ENCODE assay signal across 8 cellular contexts in genomic region chr17:39069114-39069756, GRCh38.
DNase-seq lines count a peak whose midpoint lies in the region; ATAC-seq and TF ChIP-seq lines count a peak whose summit lies in the region.

No MANE protein-coding gene starts in this region.

- DNase-seq in DMS79 treated with DMSO at 0.1 percent for 48 hours (lab: John Stamatoyannopoulos, UW) (peak; percentile 40), OCI-LY7 (ENCODE audit: low spot score) (peak; percentile 76), cerebellum (ENCODE audit: low spot score) (peak; percentile 78)
- DNase-seq in activated CD4-positive, CD25-positive, alpha-beta regulatory T cell treated with anti-CD3 and anti-CD28 coated beads, Interleukin-2, amount 50 U/mL, for 72 hours = no peak

- H3K27ac ChIP-seq in HEK293 (ENCODE audit: extremely low read depth, low read depth, low read length) (no peak overlapping the region), OCI-LY7 (ENCODE audit: low read depth, low read length, poor library complexity, severe bottlenecking) (no peak overlapping the region), liver (ENCODE audit: low read depth in 1 of 2, low read length in 2 of 2) (no peak overlapping the region)

- H3K9me2 ChIP-seq in OCI-LY7 (ENCODE audit: insufficient read depth, low read length) = no peaks in the 10 kb centered on the region

- no peak overlapping the region for H3K9ac ChIP-seq in liver (ENCODE audit: low read depth in 1 of 2, low read length in 2 of 2)

- H3K4me1 ChIP-seq in HEK293 (ENCODE audit: control insufficient read depth, insufficient read depth, low read length) (0 out of 2 replicates have a peak, but pooled peaks cover 1% of the 10 kb centered on the region), OCI-LY7 (ENCODE audit: insufficient read depth, low read length, poor library complexity, severe bottlenecking) (no peaks in the 10 kb centered on the region), liver (ENCODE audit: control insufficient read depth in 4 of 4, insufficient read depth in 4 of 4, low read length in 3 of 4) (no peaks in the 10 kb centered on the region)

- H3K9me3 ChIP-seq in HEK293 (ENCODE audit: control insufficient read depth, insufficient read depth, low read depth, low read length) (no peaks in the 10 kb centered on the region), OCI-LY7 (ENCODE audit: low read length) (no peaks in the 10 kb centered on the region), liver (ENCODE audit: control insufficient read depth in 4 of 4, low read length in 3 of 4) (no peaks in the 10 kb centered on the region)

- ATAC-seq in GM18909 (IDR thresholded peaks at IDR 0.05; ENCODE audit: poor library complexity, unreplicated experiment) = no peak
- no peak for ATAC-seq in HG03025 (IDR thresholded peaks at IDR 0.05; ENCODE audit: low FRiP score, unreplicated experiment)

- no peak overlapping the region for H2AFZ ChIP-seq in OCI-LY7 (ENCODE audit: low read length)

- no peaks in the 10 kb centered on the region for H3K79me2 ChIP-seq in OCI-LY7 (ENCODE audit: insufficient read depth, low read depth, low read length)

- POLR2A ChIA-PET in HEK293 (lab: Yijun Ruan, JAX) (no interaction called here), OCI-LY7 (lab: Charles Lee) (interaction anchor here (0.6 kb wide), 1 partner anchor 77 kb away, joined by 3 read pairs; no protein-coding TSS in a partner anchor)

- TF ChIP-seq CTCF in HEK293 (tag by site-specific recombination; IDR thresholded peaks at IDR 0.05) = peak; percentile 65
- TF ChIP-seq CTCF in OCI-LY7 (conservative IDR thresholded peaks at IDR 0.05; ENCODE audit: low read length) = peak; percentile 85
- peak; percentile 68 for TF ChIP-seq CTCF in liver (IDR thresholded peaks at IDR 0.05; ENCODE audit: low read depth, low read length, missing input control)

- no peaks in the 10 kb centered on the region for H3K27me3 ChIP-seq in liver (ENCODE audit: control insufficient read depth in 4 of 4, insufficient read depth in 4 of 4, low read length in 3 of 4)

- H3K4me3 ChIP-seq in HEK293 (ENCODE audit: low read depth, low read length) (no peak overlapping the region), OCI-LY7 (ENCODE audit: low read depth, low read length, poor library complexity, severe bottlenecking) (no peak overlapping the region), liver (ENCODE audit: low read depth in 1 of 3, low read length in 3 of 3) (no peak overlapping the region)

- BruUV-seq in OCI-LY7 (replicated peaks; lab: Mats Ljungman, UMichigan) = no TSS peak

- no peaks in the 10 kb centered on the region for H3K36me3 ChIP-seq in HEK293 (ENCODE audit: control insufficient read depth in 2 of 2, insufficient read depth in 1 of 2, low read length in 2 of 2)
- H3K36me3 ChIP-seq in OCI-LY7 (ENCODE audit: insufficient read depth, low read length) = no peaks in the 10 kb centered on the region
- H3K36me3 ChIP-seq in liver (ENCODE audit: control insufficient read depth in 4 of 4, insufficient read depth in 3 of 4, low read depth in 1 of 4, low read length in 3 of 4) = no peaks in the 10 kb centered on the region

- peak; percentile 78 to 85 for TF ChIP-seq RAD21 in liver (IDR thresholded peaks at IDR 0.05)

- intact Hi-C loops in OCI-LY7 (cut with micrococcal nuclease; ENCODE audit: unreplicated experiment) = loop anchor here (1.0 kb wide), 1 partner anchor 84 kb away; no protein-coding TSS in a partner anchor

- CTCF ChIA-PET in HEK293 (lab: Yijun Ruan, JAX) = interaction anchor here (0.7 to 1.5 kb wide), 7 partner anchors 8 to 96 kb away, joined by 3 to 8 read pairs (median 3); no protein-coding TSS in a partner anchor
- CTCF ChIA-PET in OCI-LY7 (lab: Charles Lee; ENCODE audit: unreplicated experiment) = no interaction called here

- H4K20me1 ChIP-seq in OCI-LY7 (ENCODE audit: insufficient read depth, low read length) = no peaks in the 10 kb centered on the region

- no peak overlapping the region for H3K4me2 ChIP-seq in OCI-LY7 (ENCODE audit: low read length)

- 80% methylated on average over 8 of the region's 8 CpGs for WGBS in liver

TF ChIP-seq in HEK293, 187 proteins besides CTCF, POLR2A, EP300 and RAD21 (continues in another document):
- TF ChIP-seq ZNF311 (tag by site-specific recombination; IDR thresholded peaks at IDR 0.05; ENCODE audit: borderline replicate concordance) (no peak), ZNF654 (tag by site-specific recombination; IDR thresholded peaks at IDR 0.05; ENCODE audit: low read depth) (peak; percentile 47), ZNF843 (tag by site-specific recombination; IDR thresholded peaks at IDR 0.05) (no peak), ZNF488 (tag by site-specific recombination; IDR thresholded peaks at IDR 0.05) (no peak), ZNF121 (tag by site-specific recombination; IDR thresholded peaks at IDR 0.05) (peak; percentile 95), ZNF202 (tag by site-specific recombination; IDR thresholded peaks at IDR 0.05; ENCODE audit: borderline replicate concordance) (no peak), ZBTB48 (tag by site-specific recombination; IDR thresholded peaks at IDR 0.05) (no peak), ZNF529 (tag by site-specific recombination; IDR thresholded peaks at IDR 0.05; ENCODE audit: insufficient replicate concordance) (no peak), MEIS1 (CRISPR knock-in tag; IDR thresholded peaks at IDR 0.05; ENCODE audit: borderline replicate concordance) (peak; percentile 75; the same call in 1 of the 2 replicates)

TF ChIP-seq in liver, 16 proteins besides CTCF, POLR2A, EP300 and RAD21:
- no peak for TF ChIP-seq JUND (IDR thresholded peaks at IDR 0.05)
- TF ChIP-seq ZBTB33 (IDR thresholded peaks at IDR 0.05) = no peak
- TF ChIP-seq RXRA (IDR thresholded peaks at IDR 0.05) = no peak
- no peak for TF ChIP-seq GABPA (IDR thresholded peaks at IDR 0.05 in 1 of 2, conservative IDR thresholded peaks at IDR 0.05 in 1 of 2)
- TF ChIP-seq FOXA1 (IDR thresholded peaks at IDR 0.05) = no peak
- no peak for TF ChIP-seq NR2F2 (IDR thresholded peaks at IDR 0.05)
- no peak for TF ChIP-seq HNF4G (IDR thresholded peaks at IDR 0.05)
- no peak for TF ChIP-seq FOXA2 (IDR thresholded peaks at IDR 0.05)
- no peak for TF ChIP-seq EGR1 (IDR thresholded peaks at IDR 0.05; ENCODE audit: low read depth in 2 of 2)
- TF ChIP-seq REST (IDR thresholded peaks at IDR 0.05) = no peak
- TF ChIP-seq SP1 (IDR thresholded peaks at IDR 0.05) = no peak
- TF ChIP-seq HNF4A (conservative IDR thresholded peaks at IDR 0.05) = no peak
TF ChIP-seq in liver: peak in this region for 0.
